In genomic region chr10:46541017-46541661, GRCh38 we compare ENCODE assay signal across 8 cellular contexts. TPM values are rescaled to one million over a fixed set of nuclear protein-coding genes. Genes with fewer than 3 reads are reported as not detected.
DNase-seq lines count a peak whose midpoint lies in the region; ATAC-seq, FAIRE-seq and TF ChIP-seq lines count a peak whose summit lies in the region.

No MANE protein-coding gene starts in this region.

- H2AFZ ChIP-seq in SK-N-SH (ENCODE audit: low read depth), result no peak overlapping the region

- H3K79me2 ChIP-seq in SK-N-SH (ENCODE audit: insufficient read depth), result no peaks in the 10 kb centered on the region

- no peak overlapping the region for H3K9ac ChIP-seq in SK-N-SH

- no peak overlapping the region for H3K27ac ChIP-seq in SK-N-SH (ENCODE audit: low read depth in 2 of 2, low read length in 1 of 2)
- no peak overlapping the region for H3K27ac ChIP-seq in testis

- no peak for FAIRE-seq in D721Med (lab: Jason Lieb, UNC)

- H3F3A ChIP-seq in SK-N-SH (replicated peaks; ENCODE audit: insufficient read depth), result no peaks in the 10 kb centered on the region

- H3K27me3 ChIP-seq in SK-N-SH (ENCODE audit: insufficient read depth), result no peaks in the 10 kb centered on the region
- no peaks in the 10 kb centered on the region for H3K27me3 ChIP-seq in testis

- CTCF ChIA-PET in SK-N-SH (lab: Yijun Ruan, JAX), result interaction anchor here (0.8 to 3.2 kb wide), 6 partner anchors 7 to 25 kb away, joined by 3 to 14 read pairs (median 5); no protein-coding TSS in a partner anchor

- H3K4me1 ChIP-seq in SK-N-SH (ENCODE audit: control insufficient read depth in 1 of 2, insufficient read depth in 2 of 2, low read depth in 1 of 2, low read length in 1 of 2) (peaks cover 0 to 5% of the 10 kb centered on the region in 2 experiments; a peak in 1 of 4 replicates), testis (peaks cover 4% of the 10 kb centered on the region)

- H3K4me3 ChIP-seq in SK-N-SH (ENCODE audit: low read depth in 2 of 2, low read length in 1 of 2) (no peak overlapping the region), testis (peak overlapping the region; percentile 13 to 49)

- H3K36me3 ChIP-seq in SK-N-SH (replicated peaks in 1 of 2; ENCODE audit: control insufficient read depth in 1 of 2, insufficient read depth in 2 of 2, low read length in 1 of 2) (no peaks in the 10 kb centered on the region), testis (ENCODE audit: low read depth, missing control alignments) (no peaks in the 10 kb centered on the region)

- TF ChIP-seq RAD21 in SK-N-SH (IDR thresholded peaks at IDR 0.05; ENCODE audit: low read length), result no peak

- H3K4me2 ChIP-seq in SK-N-SH, result no peak overlapping the region

- TF ChIP-seq POLR2A in testis (IDR thresholded peaks at IDR 0.05), result no peak

- no peak for ATAC-seq in SK-N-SH treated with all-trans-retinoic acid at 6 μM for 48 hours

- POLR2A ChIA-PET in SK-N-SH (lab: Yijun Ruan, JAX), result no interaction called here

- intact Hi-C loops in testis (cut with DNase I; ENCODE audit: low total_unique reads), result no loop called here

- DNase-seq in SK-N-SH, result peak; percentile 84
- DNase-seq in astrocyte of the hippocampus (ENCODE audit: low read depth, low spot score), result peak; percentile 55
- DNase-seq in iPS-NIHi11 (ENCODE audit: low spot score), result peak; percentile 95
- peak; percentile 42 for DNase-seq in testis
- no peak for DNase-seq in NCI-H748 treated with DMSO at 0.1 percent for 48 hours (lab: John Stamatoyannopoulos, UW)
- DNase-seq in SIG-M5 treated with dmso at 0.1 percent for 504 hours (lab: John Stamatoyannopoulos, UW; ENCODE audit: unreplicated experiment), result no peak
- DNase-seq in D721Med (ENCODE audit: insufficient read length, low spot score), result no peak

- no peaks in the 10 kb centered on the region for H4K20me1 ChIP-seq in SK-N-SH (ENCODE audit: insufficient read depth)

- TF ChIP-seq CTCF in SK-N-SH (IDR thresholded peaks at IDR 0.05) (no peak), testis (IDR thresholded peaks at IDR 0.05) (no peak), D721Med (IDR thresholded peaks at IDR 0.05; ENCODE audit: insufficient read depth, missing control alignments) (no peak)

- H3K9me3 ChIP-seq in SK-N-SH, result no peaks in the 10 kb centered on the region
- no peaks in the 10 kb centered on the region for H3K9me3 ChIP-seq in testis

- WGBS in SK-N-SH (ENCODE audit: low lambda C conversion rate), result 35% methylated on average over 41 of the region's 42 CpGs
- WGBS in testis, 2 donors, result 8 to 16% methylated on average over 15 to 42 of the region's 42 CpGs

- no peak for TF ChIP-seq EP300 in SK-N-SH (IDR thresholded peaks at IDR 0.05; ENCODE audit: borderline replicate concordance in 1 of 2, low read depth in 1 of 2, low read length in 1 of 2)

- H3K9me2 ChIP-seq in SK-N-SH, result no peaks in the 10 kb centered on the region

TF ChIP-seq in SK-N-SH, 30 proteins besides CTCF, POLR2A, EP300 and RAD21:
- TF ChIP-seq IRF3 (IDR thresholded peaks at IDR 0.05; ENCODE audit: low read depth, low read length) (no peak), TEAD4 (IDR thresholded peaks at IDR 0.05; ENCODE audit: borderline replicate concordance, insufficient read depth) (no peak), RXRA (IDR thresholded peaks at IDR 0.05; ENCODE audit: borderline replicate concordance, low read depth) (no peak), MEF2A (IDR thresholded peaks at IDR 0.05; ENCODE audit: borderline replicate concordance, low read depth) (no peak), RFX5 (IDR thresholded peaks at IDR 0.05; ENCODE audit: low read length) (no peak), TCF12 (IDR thresholded peaks at IDR 0.05) (no peak), RCOR1 (IDR thresholded peaks at IDR 0.05; ENCODE audit: low read length) (no peak), ZBTB33 (IDR thresholded peaks at IDR 0.05; ENCODE audit: borderline replicate concordance, low read depth) (no peak)

TF ChIP-seq in SK-N-SH treated with all-trans-retinoic acid at 6 μM for 48 hours, 23 proteins besides CTCF, POLR2A, EP300 and RAD21:
- no peak for TF ChIP-seq CREB5 (CRISPR knock-in tag; IDR thresholded peaks at IDR 0.05; ENCODE audit: low read depth)
- no peak for TF ChIP-seq ZFP30 (CRISPR knock-in tag; IDR thresholded peaks at IDR 0.05)
- TF ChIP-seq TCF4 (CRISPR knock-in tag; IDR thresholded peaks at IDR 0.05; ENCODE audit: borderline replicate concordance), result no peak
- TF ChIP-seq PPARA (CRISPR knock-in tag; IDR thresholded peaks at IDR 0.05; ENCODE audit: borderline replicate concordance), result no peak
- TF ChIP-seq ZFP3 (CRISPR knock-in tag; IDR thresholded peaks at IDR 0.05), result no peak
- TF ChIP-seq GLIS3 (CRISPR knock-in tag; IDR thresholded peaks at IDR 0.05), result no peak
- TF ChIP-seq ARNTL (CRISPR knock-in tag; IDR thresholded peaks at IDR 0.05; ENCODE audit: borderline replicate concordance, low read depth), result no peak
- no peak for TF ChIP-seq ZNF70 (CRISPR knock-in tag; IDR thresholded peaks at IDR 0.05)
- TF ChIP-seq ESRRG (CRISPR knock-in tag; IDR thresholded peaks at IDR 0.05), result no peak
- TF ChIP-seq TOX (CRISPR knock-in tag; IDR thresholded peaks at IDR 0.05; ENCODE audit: borderline replicate concordance), result no peak
- no peak for TF ChIP-seq SNAI2 (CRISPR knock-in tag; IDR thresholded peaks at IDR 0.05)
- TF ChIP-seq ZC3H10 (CRISPR knock-in tag; IDR thresholded peaks at IDR 0.05), result no peak
- no peak for TF ChIP-seq CSDC2 (CRISPR knock-in tag; IDR thresholded peaks at IDR 0.05)
- no peak for TF ChIP-seq ISL1 (CRISPR knock-in tag; IDR thresholded peaks at IDR 0.05)
- no peak for TF ChIP-seq ZNF8 (CRISPR knock-in tag; IDR thresholded peaks at IDR 0.05)
- TF ChIP-seq PATZ1 (CRISPR knock-in tag; IDR thresholded peaks at IDR 0.05; ENCODE audit: borderline replicate concordance), result no peak

RNA-seq across cellular contexts. Expression of gene GPRIN2, which starts 15.3 kb away (rescaled TPM):
- polyA plus RNA-seq in SK-N-SH (2012; rRNA removed) (0.03 TPM in 1 of 2 replicates, not detected in the other), testis (ENCODE audit: insufficient read depth, low read depth, low replicate concordance) (5.7 TPM)
- 0.01 TPM in 1 of 2 replicates, not detected in the other for polyA plus RNA-seq in SK-N-SH (2012; cell fraction: cytosol; rRNA removed)
- polyA plus RNA-seq in SK-N-SH (2012; cell fraction: nucleus; rRNA removed), result 0.06 and 0.13 TPM in 2 replicates
- total RNA-seq in testis, result 1 to 10 TPM; 4.3 to 4.9 TPM

RNA-seq across cellular contexts. Expression of gene SYT15, which starts 37.8 kb away (rescaled TPM):
- 0.07 and 0.11 TPM in 2 replicates for polyA plus RNA-seq in SK-N-SH (2012; rRNA removed)
- polyA plus RNA-seq in SK-N-SH (2012; cell fraction: cytosol; rRNA removed), result 0.05 and 0.09 TPM in 2 replicates
- polyA plus RNA-seq in SK-N-SH (2012; cell fraction: nucleus; rRNA removed), result 0.21 and 0.44 TPM in 2 replicates
- 1 to 10 TPM; 1.7 to 3.6 TPM for total RNA-seq in testis
- 2.1 TPM for polyA plus RNA-seq in testis (ENCODE audit: insufficient read depth, low read depth, low replicate concordance)

Comparison
In these comparisons a context has a peak if more than half of its experiments do, and no peak if none do; other contexts are left out.
1. DNase-seq: peak in SK-N-SH (single experiment), astrocyte of the hippocampus (single experiment), iPS-NIHi11 (single experiment) and testis (single experiment); none in NCI-H748 treated with DMSO at 0.1 percent for 48 hours (single experiment), SIG-M5 treated with dmso at 0.1 percent for 504 hours (single experiment) and D721Med (single experiment).
2. H3K4me3 ChIP-seq: peak in testis (2 of 2); none in SK-N-SH (0 of 2).